Comparison of ENCODE assay signal across 10 cellular contexts in genomic region chr2:121626777-121627524, GRCh38. TPM values are rescaled to one million over a fixed set of nuclear protein-coding genes. Genes with fewer than 3 reads are reported as not detected.
DNase-seq lines count a peak whose midpoint lies in the region; ATAC-seq and TF ChIP-seq lines count a peak whose summit lies in the region.
"Had no signal": no experiment of that assay in that cellular context is flagged by ENCODE, and none has a peak within 500 bp of the region (broad histone marks: within the 10 kb centered on the region; RNA-seq: fewer than 3 reads in every experiment).

No MANE protein-coding gene starts in this region.

- H3K27ac Mint-ChIP-seq in CD14-positive monocyte, result peak overlapping the region in 6 of 7 donors; percentile 2 to 73 (median 44)
- no peak overlapping the region for H3K27ac Mint-ChIP-seq in stimulated activated naive CD8-positive, alpha-beta T cell treated with anti-CD3 and anti-CD28 coated beads, Interleukin-15, amount 100 ng/mL, for 72 hours
- H3K27ac Mint-ChIP-seq: activated naive CD8-positive, alpha-beta T cell had no signal

- no peak for DNase-seq in CD14-positive monocyte (ENCODE audit: low spot score)
- DNase-seq in astrocyte of the cerebellum (ENCODE audit: low read depth), result peak; percentile 49
- peak; percentile 31 to 68 for DNase-seq in psoas muscle
- no peak for DNase-seq in GM13976 (ENCODE audit: low spot score)
- no peak for DNase-seq in stimulated activated naive CD8-positive, alpha-beta T cell treated with anti-CD3 and anti-CD28 coated beads, Interleukin-15, amount 100 ng/mL, for 72 hours
- no peak for DNase-seq in NCI-H2029 treated with DMSO at 0.1 percent for 48 hours (lab: John Stamatoyannopoulos, UW)
- DNase-seq: Karpas-422 had no signal

- no peak for TF ChIP-seq POLR2A in gastroesophageal sphincter (IDR thresholded peaks at IDR 0.05)

- ATAC-seq in gastroesophageal sphincter, result no peak
- ATAC-seq in psoas muscle, result peak in 3 of 4 donors; percentile 71 to 86 (median 74)
- no peak for ATAC-seq in HG02610 (IDR thresholded peaks at IDR 0.05; ENCODE audit: unreplicated experiment)
- no peak for ATAC-seq in stimulated activated naive CD8-positive, alpha-beta T cell treated with anti-CD3 and anti-CD28 coated beads, Interleukin-15, amount 100 ng/mL, for 72 hours

- peak overlapping the region; percentile 53 to 84 (median 72) for H3K27ac ChIP-seq in gastroesophageal sphincter
- peak overlapping the region; percentile 69 for H3K27ac ChIP-seq in psoas muscle

- no peak for TF ChIP-seq EP300 in gastroesophageal sphincter (IDR thresholded peaks at IDR 0.05)

- TF ChIP-seq CTCF in CD14-positive monocyte (IDR thresholded peaks at IDR 0.05), result no peak
- no peak for TF ChIP-seq CTCF in astrocyte of the cerebellum (IDR thresholded peaks at IDR 0.05; ENCODE audit: low read depth, low read length, missing control alignments)
- no peak for TF ChIP-seq CTCF in gastroesophageal sphincter (IDR thresholded peaks at IDR 0.05)
- no peak for TF ChIP-seq CTCF in psoas muscle (IDR thresholded peaks at IDR 0.05)
- TF ChIP-seq CTCF in GM13976 (IDR thresholded peaks at IDR 0.05; ENCODE audit: borderline replicate concordance, control extremely low read depth, extremely low read depth, insufficient read depth, missing control alignments), result no peak

- peaks cover 2 to 13% (median 5%) of the 10 kb centered on the region in 7 donors for H3K9me3 Mint-ChIP-seq in CD14-positive monocyte
- H3K9me3 Mint-ChIP-seq in stimulated activated naive CD8-positive, alpha-beta T cell treated with anti-CD3 and anti-CD28 coated beads, Interleukin-15, amount 100 ng/mL, for 72 hours, result no peaks in the 10 kb centered on the region

- in situ Hi-C loops in astrocyte of the cerebellum (cut with HindIII; ENCODE audit: low sequenced_read_pairs) (no loop called here), GM13976 (cut with MboI; ENCODE audit: low sequenced_read_pairs, unreplicated experiment) (no loop called here)

- H3K9me3 ChIP-seq in gastroesophageal sphincter (peaks cover 0 to 8% (median 0%) of the 10 kb centered on the region in 3 donors), psoas muscle (no peaks in the 10 kb centered on the region)

- H3K27me3 ChIP-seq in gastroesophageal sphincter, result no peaks in the 10 kb centered on the region
- no peaks in the 10 kb centered on the region for H3K27me3 ChIP-seq in psoas muscle (ENCODE audit: insufficient read depth in 3 of 3, low read length in 2 of 3)

- no peak overlapping the region for H3K4me3 Mint-ChIP-seq in CD14-positive monocyte
- H3K4me3 Mint-ChIP-seq in stimulated activated naive CD8-positive, alpha-beta T cell treated with anti-CD3 and anti-CD28 coated beads, Interleukin-15, amount 100 ng/mL, for 72 hours, result no peak overlapping the region
- H3K4me3 Mint-ChIP-seq: activated naive CD8-positive, alpha-beta T cell had no signal

- H3K4me1 Mint-ChIP-seq in CD14-positive monocyte, result peaks cover 16% of the 10 kb centered on the region
- H3K4me1 Mint-ChIP-seq in stimulated activated naive CD8-positive, alpha-beta T cell treated with anti-CD3 and anti-CD28 coated beads, Interleukin-15, amount 100 ng/mL, for 72 hours, result peaks cover 6% of the 10 kb centered on the region

- intact Hi-C loops in CD14-positive monocyte (cut with micrococcal nuclease) (no loop called here), psoas muscle (cut with DNase I) (no loop called here)

- H3K36me3 ChIP-seq in gastroesophageal sphincter (no peaks in the 10 kb centered on the region), psoas muscle (ENCODE audit: insufficient read depth in 1 of 2, low read depth in 1 of 2) (no peaks in the 10 kb centered on the region)

- peaks cover 7 to 23% of the 10 kb centered on the region in 2 donors for H3K36me3 Mint-ChIP-seq in CD14-positive monocyte

- 82 to 86% methylated on average over 4 of the region's 4 CpGs for WGBS in gastroesophageal sphincter (ENCODE audit: low coverage in 1 of 2), 2 donors
- WGBS in psoas muscle, 3 donors, result 39 to 83% (median 65%) methylated on average over 4 of the region's 4 CpGs

- H3K27me3 Mint-ChIP-seq in CD14-positive monocyte (ENCODE audit: low read depth in 3 of 3), result peaks cover 0 to 1% (median 0%) of the 10 kb centered on the region in 3 donors
- no peaks in the 10 kb centered on the region for H3K27me3 Mint-ChIP-seq in stimulated activated naive CD8-positive, alpha-beta T cell treated with anti-CD3 and anti-CD28 coated beads, Interleukin-15, amount 100 ng/mL, for 72 hours
- H3K27me3 Mint-ChIP-seq: activated naive CD8-positive, alpha-beta T cell had no signal

- H3K4me1 ChIP-seq in gastroesophageal sphincter (peaks cover 0 to 41% (median 11%) of the 10 kb centered on the region in 3 donors), psoas muscle (peaks cover 45% of the 10 kb centered on the region)

- H3K4me3 ChIP-seq in astrocyte of the cerebellum (ENCODE audit: low read depth, low read length) (no peak overlapping the region), gastroesophageal sphincter (no peak overlapping the region), psoas muscle (no peak overlapping the region)

RNA-seq across cellular contexts. Expression of gene CLASP1, which starts 22.3 kb away (rescaled TPM):
- 1 to 10 TPM; 4.8 to 7.6 TPM for polyA plus RNA-seq in CD14-positive monocyte
- 100 to 1,000 TPM in 1 of 4 donors, 10 to 100 TPM in 3; 72.0 to 108 (median 84.7) TPM for total RNA-seq in gastroesophageal sphincter
- total RNA-seq in psoas muscle, result 10 to 100 TPM; 38.8 to 60.7 (median 50.4) TPM
- polyA plus RNA-seq in psoas muscle, result 10 to 100 TPM; 11.6 to 27.3 (median 12.3) TPM

Comparison
In these comparisons a context has a peak if more than half of its experiments do, and no peak if none do; other contexts are left out.
1. DNase-seq: peak in astrocyte of the cerebellum (single experiment) and psoas muscle (2 of 2); none in CD14-positive monocyte (single experiment), GM13976 (single experiment), stimulated activated naive CD8-positive, alpha-beta T cell treated with anti-CD3 and anti-CD28 coated beads, Interleukin-15, amount 100 ng/mL, for 72 hours (0 of 2) and NCI-H2029 treated with DMSO at 0.1 percent for 48 hours (single experiment).
2. H3K27ac Mint-ChIP-seq: peak in CD14-positive monocyte (6 of 7); none in stimulated activated naive CD8-positive, alpha-beta T cell treated with anti-CD3 and anti-CD28 coated beads, Interleukin-15, amount 100 ng/mL, for 72 hours (0 of 2).
3. ATAC-seq: peak in psoas muscle (3 of 4); none in gastroesophageal sphincter (single experiment), HG02610 (single experiment) and stimulated activated naive CD8-positive, alpha-beta T cell treated with anti-CD3 and anti-CD28 coated beads, Interleukin-15, amount 100 ng/mL, for 72 hours (single experiment).